In genomic region chr4:152304220-152304619, GRCh38 we compare ENCODE assay signal across 12 cellular contexts.
DNase-seq lines count a peak whose midpoint lies in the region; ATAC-seq and TF ChIP-seq lines count a peak whose summit lies in the region.
"Had no signal": no experiment of that assay in that cellular context is flagged by ENCODE, and none has a peak within 500 bp of the region (broad histone marks: within the 10 kb centered on the region; RNA-seq: fewer than 3 reads in every experiment).

No MANE protein-coding gene starts in this region.

- TF ChIP-seq EP300 in upper lobe of left lung (IDR thresholded peaks at IDR 0.05), result no peak

- CTCF ChIA-PET in RWPE1 (lab: Yijun Ruan, JAX), result no interaction called here

- WGBS in upper lobe of left lung, 2 donors, result 73 to 88% methylated on average over 5 of the region's 5 CpGs

- no peaks in the 10 kb centered on the region for H3K27me3 ChIP-seq in upper lobe of left lung

- H3K36me3 ChIP-seq in upper lobe of left lung, result no peaks in the 10 kb centered on the region

- H3K27ac ChIP-seq in RWPE1 (no peak overlapping the region), upper lobe of left lung (no peak overlapping the region)

- H3K4me3 ChIP-seq in upper lobe of left lung, result no peak overlapping the region

- H3K4me1 ChIP-seq in upper lobe of left lung, result no peaks in the 10 kb centered on the region

- H3K9me3 ChIP-seq in upper lobe of left lung, result no peaks in the 10 kb centered on the region

- DNase-seq in DMS53 treated with DMSO at 0.1 percent for 48 hours (lab: John Stamatoyannopoulos, UW; ENCODE audit: unreplicated experiment) (peak; percentile 31), RWPE1 (ENCODE audit: low spot score) (peak; percentile 15), NCI-H82 treated with DMSO at 0.1 percent for 48 hours (lab: John Stamatoyannopoulos, UW; ENCODE audit: unreplicated experiment) (no peak), EL (no peak), upper lobe of left lung (no peak), HUDEP-2 (lab: John Stamatoyannopoulos, UW; ENCODE audit: unreplicated experiment in 76 of 76) (no peak)
- DNase-seq: activated T-cell treated with anti-CD3 and anti-CD28 coated beads for 4 hours; AML-193; effector CD8-positive, alpha-beta T cell; SHP77 had no signal

- TF ChIP-seq CTCF in RWPE1 (conservative IDR thresholded peaks at IDR 0.05; ENCODE audit: low read depth), result no peak
- no peak for TF ChIP-seq CTCF in upper lobe of left lung (IDR thresholded peaks at IDR 0.05)

- POLR2A ChIA-PET in RWPE1 (lab: Yijun Ruan, JAX; ENCODE audit: low non-redundant PET), result no interaction called here

- no peak for TF ChIP-seq POLR2A in upper lobe of left lung (IDR thresholded peaks at IDR 0.05)

- peak; percentile 80 for ATAC-seq in GM19351 (IDR thresholded peaks at IDR 0.05; ENCODE audit: unreplicated experiment)
- peak; percentile 96 for ATAC-seq in HG02981 (IDR thresholded peaks at IDR 0.05; ENCODE audit: unreplicated experiment)
- ATAC-seq in upper lobe of left lung (ENCODE audit: low FRiP score in 2 of 2), result no peak

Comparison
In these comparisons a context has a peak if more than half of its experiments do, and no peak if none do; other contexts are left out.
1. DNase-seq: peak in DMS53 treated with DMSO at 0.1 percent for 48 hours (single experiment) and RWPE1 (single experiment); none in NCI-H82 treated with DMSO at 0.1 percent for 48 hours (single experiment), EL (single experiment), upper lobe of left lung (0 of 2) and HUDEP-2 (0 of 76).
2. ATAC-seq: peak in GM19351 (single experiment) and HG02981 (single experiment); none in upper lobe of left lung (0 of 2).